ENCODE assay signal across 14 cellular contexts in genomic region chr1:116827607-116828125, GRCh38.
DNase-seq lines count a peak whose midpoint lies in the region; ATAC-seq and TF ChIP-seq lines count a peak whose summit lies in the region.
"Had no signal": no experiment of that assay in that cellular context is flagged by ENCODE, and none has a peak within 500 bp of the region (broad histone marks: within the 10 kb centered on the region; RNA-seq: fewer than 3 reads in every experiment).

No MANE protein-coding gene starts in this region.

- H3K4me1 ChIP-seq in HCT116 (ENCODE audit: control insufficient read depth in 1 of 2, insufficient read depth in 2 of 2, low read length in 2 of 2) (peaks cover 0 to 11% of the 10 kb centered on the region in 2 experiments; a peak in 2 of 4 replicates), mucosa of rectum (ENCODE audit: control insufficient read depth in 2 of 2, insufficient read depth in 2 of 2, low read length in 2 of 2) (peaks cover 30 to 33% of the 10 kb centered on the region in 2 donors)

- H3K4me3 Mint-ChIP-seq in T-helper 1 cell treated with Interleukin-12 subunit alpha and Interleukin-12 subunit beta and Interleukin-4 antibody, amounts not matched to agents 30 μg/mL and 1 μg/mL, for 36 hours = peak overlapping the region; percentile 73
- peak overlapping the region; percentile 86 for H3K4me3 Mint-ChIP-seq in activated T-helper 17 cell treated with anti-CD3 and anti-CD28 coated beads, Interleukin-2, amount 50 U/mL, for 72 hours

- no peak for TF ChIP-seq RAD21 in HCT116 (IDR thresholded peaks at IDR 0.05; ENCODE audit: low read depth)

- intact Hi-C loops in HCT116 (cut with micrococcal nuclease) = no loop called here

- RAD21 ChIA-PET in HCT116 (lab: Charles Lee; ENCODE audit: low non-redundant PET in 1 of 2, low total read pairs in 2 of 2, uncharacterized antibody in 2 of 2, unreplicated experiment in 2 of 2) = no interaction called here

- H3K4me3 ChIP-seq in HCT116 (replicated peaks in 1 of 2; ENCODE audit: low read depth in 1 of 2, low read length in 2 of 2) = no peak overlapping the region
- no peak overlapping the region for H3K4me3 ChIP-seq in mucosa of rectum (ENCODE audit: low read length in 2 of 2)
- H3K4me3 ChIP-seq: lung had no signal

- no peaks in the 10 kb centered on the region for H3K9me3 ChIP-seq in HCT116 (ENCODE audit: control insufficient read depth in 1 of 2, insufficient read depth in 1 of 2, low read depth in 1 of 2, low read length in 2 of 2)
- peaks cover 0 to 3% of the 10 kb centered on the region in 2 donors for H3K9me3 ChIP-seq in mucosa of rectum (ENCODE audit: control insufficient read depth in 2 of 2, low read length in 2 of 2)

- POLR2A ChIA-PET in HCT116 (lab: Charles Lee) = no interaction called here

- peak overlapping the region; percentile 71 for H2AFZ ChIP-seq in HCT116 (ENCODE audit: low read depth, low read length, poor library complexity, severe bottlenecking)

- CTCF ChIA-PET in HCT116 (lab: Charles Lee) = no interaction called here

- H3K4me1 Mint-ChIP-seq in T-helper 1 cell treated with Interleukin-12 subunit alpha and Interleukin-12 subunit beta and Interleukin-4 antibody, amounts not matched to agents 30 μg/mL and 1 μg/mL, for 36 hours (ENCODE audit: low read depth) = peaks cover 60% of the 10 kb centered on the region
- H3K4me1 Mint-ChIP-seq in activated T-helper 17 cell treated with anti-CD3 and anti-CD28 coated beads, Interleukin-2, amount 50 U/mL, for 72 hours = peaks cover 45% of the 10 kb centered on the region

- no peaks in the 10 kb centered on the region for H3K9me2 ChIP-seq in HCT116 (ENCODE audit: insufficient read depth)

- H3K79me2 ChIP-seq in HCT116 (ENCODE audit: insufficient read depth, low read length) = no peaks in the 10 kb centered on the region

- no peaks in the 10 kb centered on the region for H3K36me3 ChIP-seq in HCT116 (ENCODE audit: control insufficient read depth in 1 of 2, insufficient read depth in 2 of 2, low read length in 2 of 2)
- H3K36me3 ChIP-seq in mucosa of rectum (ENCODE audit: control insufficient read depth in 2 of 2, insufficient read depth in 2 of 2, low read length in 2 of 2) = no peaks in the 10 kb centered on the region

- peak overlapping the region; percentile 34 for H3K4me2 ChIP-seq in HCT116 (ENCODE audit: low read length)

- no peak overlapping the region for H3K27ac ChIP-seq in HCT116 (ENCODE audit: low read depth, low read length)
- peak overlapping the region; percentile 12 to 87 for H3K27ac ChIP-seq in mucosa of rectum (ENCODE audit: low read depth in 2 of 2, low read length in 2 of 2)

- BruUV-seq in HCT116 (replicated peaks; lab: Mats Ljungman, UMichigan) = no TSS peak

- peaks cover 7% of the 10 kb centered on the region for H3K9me3 Mint-ChIP-seq in T-helper 1 cell treated with Interleukin-12 subunit alpha and Interleukin-12 subunit beta and Interleukin-4 antibody, amounts not matched to agents 30 μg/mL and 1 μg/mL, for 36 hours
- peaks cover 4% of the 10 kb centered on the region for H3K9me3 Mint-ChIP-seq in activated T-helper 17 cell treated with anti-CD3 and anti-CD28 coated beads, Interleukin-2, amount 50 U/mL, for 72 hours

- H3K36me3 Mint-ChIP-seq in T-helper 1 cell treated with Interleukin-12 subunit alpha and Interleukin-12 subunit beta and Interleukin-4 antibody, amounts not matched to agents 30 μg/mL and 1 μg/mL, for 36 hours (ENCODE audit: low read depth) = peaks cover 11% of the 10 kb centered on the region
- peaks cover 7% of the 10 kb centered on the region for H3K36me3 Mint-ChIP-seq in activated T-helper 17 cell treated with anti-CD3 and anti-CD28 coated beads, Interleukin-2, amount 50 U/mL, for 72 hours (ENCODE audit: low read depth)

- TF ChIP-seq CTCF in HCT116 (IDR thresholded peaks at IDR 0.05 in 2 of 3, conservative IDR thresholded peaks at IDR 0.05 in 1 of 3; ENCODE audit: borderline replicate concordance in 1 of 3, insufficient read depth in 1 of 3, low read depth in 2 of 3, low read length in 2 of 3) = no peak

- no peak for ATAC-seq in HCT116
- peak; percentile 5 for ATAC-seq in activated T-helper 17 cell treated with anti-CD3 and anti-CD28 coated beads, Interleukin-2, amount 50 U/mL, for 72 hours (replicated peaks)
- no peak for ATAC-seq in GM18498 (IDR thresholded peaks at IDR 0.05; ENCODE audit: unreplicated experiment)
- ATAC-seq: HepG2 had no signal

- peak overlapping the region; percentile 97 for H3K27ac Mint-ChIP-seq in T-helper 1 cell treated with Interleukin-12 subunit alpha and Interleukin-12 subunit beta and Interleukin-4 antibody, amounts not matched to agents 30 μg/mL and 1 μg/mL, for 36 hours
- peak overlapping the region; percentile 93 for H3K27ac Mint-ChIP-seq in activated T-helper 17 cell treated with anti-CD3 and anti-CD28 coated beads, Interleukin-2, amount 50 U/mL, for 72 hours

- DNase-seq in T-helper 1 cell = no peak
- DNase-seq in HCT116 (ENCODE audit: low read depth, low spot score) = no peak
- no peak for DNase-seq in SK-N-DZ (ENCODE audit: low spot score)
- no peak for DNase-seq in COLO668 (lab: John Stamatoyannopoulos, UW; ENCODE audit: unreplicated experiment)
- DNase-seq: 8988T, NCI-H1417 treated with DMSO at 0.1 percent for 48 hours, occipital lobe, substantia nigra had no signal

- H3K27me3 Mint-ChIP-seq in T-helper 1 cell treated with Interleukin-12 subunit alpha and Interleukin-12 subunit beta and Interleukin-4 antibody, amounts not matched to agents 30 μg/mL and 1 μg/mL, for 36 hours (ENCODE audit: low read depth) = no peaks in the 10 kb centered on the region
- no peaks in the 10 kb centered on the region for H3K27me3 Mint-ChIP-seq in activated T-helper 17 cell treated with anti-CD3 and anti-CD28 coated beads, Interleukin-2, amount 50 U/mL, for 72 hours

- H3K9ac ChIP-seq in HCT116 (ENCODE audit: low read length) (no peak overlapping the region), mucosa of rectum (ENCODE audit: low read depth in 1 of 2, low read length in 2 of 2) (no peak overlapping the region)

- H4K20me1 ChIP-seq in HCT116 (ENCODE audit: insufficient read depth) = no peaks in the 10 kb centered on the region

- H3K27me3 ChIP-seq in HCT116 (ENCODE audit: insufficient read depth, low read length) (no peaks in the 10 kb centered on the region), mucosa of rectum (ENCODE audit: control insufficient read depth in 2 of 2, insufficient read depth in 2 of 2, low read length in 2 of 2) (no peaks in the 10 kb centered on the region)

- no peak for TF ChIP-seq POLR2A in HCT116 (IDR thresholded peaks at IDR 0.05; ENCODE audit: borderline replicate concordance, extremely low read depth, insufficient read depth, insufficient read length)

TF ChIP-seq in HCT116, 20 proteins besides CTCF, POLR2A, EP300 and RAD21:
- no peak for TF ChIP-seq CEBPB (IDR thresholded peaks at IDR 0.05; ENCODE audit: low read depth)
- no peak for TF ChIP-seq ELF1 (IDR thresholded peaks at IDR 0.05; ENCODE audit: borderline replicate concordance, low read depth)
- TF ChIP-seq SP1 (IDR thresholded peaks at IDR 0.05; ENCODE audit: low read depth) = no peak
- TF ChIP-seq YY1 (IDR thresholded peaks at IDR 0.05; ENCODE audit: extremely low read depth, insufficient replicate concordance, low read depth, low read length) = no peak
- no peak for TF ChIP-seq REST (IDR thresholded peaks at IDR 0.05; ENCODE audit: low read depth)
